Comparison of ENCODE assay signal across 17 cellular contexts in the genomic region with DNA sequence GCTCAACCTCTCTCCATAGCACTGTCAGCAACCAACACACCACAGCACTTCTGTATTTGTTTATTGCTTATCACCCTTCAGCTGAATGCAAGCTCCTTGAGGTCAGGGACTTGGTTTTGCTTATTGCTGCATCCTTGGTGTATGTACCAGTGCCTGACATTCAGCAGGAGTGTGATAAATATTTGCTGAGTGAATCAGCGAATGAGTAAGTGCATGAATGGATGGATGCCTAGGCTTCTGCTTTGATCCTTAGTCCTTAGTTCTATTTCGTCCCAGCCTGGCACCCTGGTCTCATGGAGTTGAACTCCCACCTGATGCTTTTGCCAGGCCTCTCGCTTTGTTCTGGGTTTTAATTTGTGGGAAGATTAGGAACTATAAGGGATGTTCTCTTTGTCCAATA.
A peak's percentile ranks its signal among the peaks of the same experiment; 100 is the strongest.
DNase-seq lines count a peak whose midpoint lies in the region; ATAC-seq and TF ChIP-seq lines count a peak whose summit lies in the region.
"Had no signal": no experiment of that assay in that cellular context is flagged by ENCODE, and none has a peak within 500 bp of the region (broad histone marks: within the 10 kb centered on the region; RNA-seq: fewer than 3 reads in every experiment).

No MANE protein-coding gene starts in this region.

- no peak overlapping the region for H3K4me3 Mint-ChIP-seq in natural killer cell treated with Interleukin-12 subunit alpha and Interleukin-12 subunit beta and Interleukin-15 and Interleukin-18, amount 100 ng/mL, for 72 hours
- H3K4me3 Mint-ChIP-seq: CD4-positive, alpha-beta memory T cell had no signal

- no peak overlapping the region for H3K27ac ChIP-seq in heart left ventricle
- H3K27ac ChIP-seq: A549 had no signal

- H3K4me3 ChIP-seq in MG63 (no peak overlapping the region), heart left ventricle (no peak overlapping the region)
- H3K4me3 ChIP-seq: A549, K562 had no signal

- DNase-seq in EL (peak; percentile 4), MG63 (peak; percentile 9), astrocyte of the hippocampus (ENCODE audit: low read depth, low spot score) (peak; percentile 13), islet precursor cell (peak; percentile 26), globus pallidus (ENCODE audit: low spot score) (no peak), heart left ventricle (no peak)
- no peak for DNase-seq in natural killer cell treated with Interleukin-12 subunit alpha and Interleukin-12 subunit beta and Interleukin-15 and Interleukin-18, amount 100 ng/mL, for 72 hours (ENCODE audit: low spot score)
- DNase-seq in stimulated activated CD4-positive, alpha-beta T cell treated with anti-CD3 and anti-CD28 coated beads, Interleukin-4, amount 100 ng/mL, for 24 hours, result no peak
- DNase-seq: AML-193; CD4-positive, alpha-beta memory T cell; DND-41; H7; NCI-H1092; NCI-H345; NCI-H526 treated with DMSO at 0.1 percent for 48 hours had no signal

- H3K36me3 Mint-ChIP-seq in natural killer cell treated with Interleukin-12 subunit alpha and Interleukin-12 subunit beta and Interleukin-15 and Interleukin-18, amount 100 ng/mL, for 72 hours, result no peaks in the 10 kb centered on the region
- H3K36me3 Mint-ChIP-seq: CD4-positive, alpha-beta memory T cell had no signal

- H3K4me1 Mint-ChIP-seq in natural killer cell treated with Interleukin-12 subunit alpha and Interleukin-12 subunit beta and Interleukin-15 and Interleukin-18, amount 100 ng/mL, for 72 hours (ENCODE audit: low read depth in 2 of 2), result no peaks in the 10 kb centered on the region
- H3K4me1 Mint-ChIP-seq: CD4-positive, alpha-beta memory T cell had no signal

- H3K9me3 Mint-ChIP-seq in natural killer cell treated with Interleukin-12 subunit alpha and Interleukin-12 subunit beta and Interleukin-15 and Interleukin-18, amount 100 ng/mL, for 72 hours, result peaks cover 5% of the 10 kb centered on the region

- peaks cover 37 to 56% of the 10 kb centered on the region in 2 donors for H3K27me3 Mint-ChIP-seq in natural killer cell treated with Interleukin-12 subunit alpha and Interleukin-12 subunit beta and Interleukin-15 and Interleukin-18, amount 100 ng/mL, for 72 hours

- no peak for TF ChIP-seq CTCF in heart left ventricle (IDR thresholded peaks at IDR 0.05)

- intact Hi-C loops in heart left ventricle (cut with DNase I), result no loop called here

- no peak for TF ChIP-seq POLR2A in heart left ventricle (IDR thresholded peaks at IDR 0.05)

- H3K9me3 ChIP-seq in MG63 (no peaks in the 10 kb centered on the region), heart left ventricle (peaks cover 0 to under 1% (median 0%) of the 10 kb centered on the region in 12 donors)
- H3K9me3 ChIP-seq: A549 had no signal

- H3K27me3 ChIP-seq in MG63, result no peaks in the 10 kb centered on the region; the same call in 1 of the 2 replicates
- H3K27me3 ChIP-seq in heart left ventricle, result no peaks in the 10 kb centered on the region

- no peak for ATAC-seq in natural killer cell treated with Interleukin-12 subunit alpha and Interleukin-12 subunit beta and Interleukin-15 and Interleukin-18, amount 100 ng/mL, for 72 hours
- ATAC-seq in heart left ventricle, result no peak
- ATAC-seq: A549, K562 had no signal

- H3K27ac Mint-ChIP-seq in natural killer cell treated with Interleukin-12 subunit alpha and Interleukin-12 subunit beta and Interleukin-15 and Interleukin-18, amount 100 ng/mL, for 72 hours, result no peak overlapping the region

- H3K36me3 ChIP-seq in MG63 (no peaks in the 10 kb centered on the region), heart left ventricle (no peaks in the 10 kb centered on the region)

- 93 to 100% (median 96%) methylated on average over 3 of the region's 3 CpGs for WGBS in heart left ventricle, 4 donors

- peaks cover 0 to 14% (median 0%) of the 10 kb centered on the region in 12 donors for H3K4me1 ChIP-seq in heart left ventricle
- H3K4me1 ChIP-seq: A549 had no signal

Comparison
In these comparisons a context has a peak if more than half of its experiments do, and no peak if none do; other contexts are left out.
1. DNase-seq: peak in EL (single experiment), MG63 (single experiment), astrocyte of the hippocampus (single experiment) and islet precursor cell (single experiment); none in natural killer cell treated with Interleukin-12 subunit alpha and Interleukin-12 subunit beta and Interleukin-15 and Interleukin-18, amount 100 ng/mL, for 72 hours (single experiment), stimulated activated CD4-positive, alpha-beta T cell treated with anti-CD3 and anti-CD28 coated beads, Interleukin-4, amount 100 ng/mL, for 24 hours (single experiment), globus pallidus (single experiment) and heart left ventricle (0 of 5).